In genomic region chr1:18956189-18957135, GRCh38 we compare ENCODE assay signal across 8 cellular contexts. TPM values are rescaled to one million over a fixed set of nuclear protein-coding genes. Genes with fewer than 3 reads are reported as not detected.
DNase-seq lines count a peak whose midpoint lies in the region; ATAC-seq lines count a peak whose summit lies in the region.

Gene IFFO2 (minus strand): TSS chr1:18956676. CDS start chr1:18956332, 344 bp downstream.

- H3K4me1 ChIP-seq in CD4-positive, CD25-positive, alpha-beta regulatory T cell (ENCODE audit: control insufficient read depth, insufficient read depth, low read length, poor library complexity, severe bottlenecking): peaks cover 53% of the 10 kb centered on the region
- H3K4me1 ChIP-seq in effector memory CD4-positive, alpha-beta T cell (ENCODE audit: control insufficient read depth, insufficient read depth, low read length, poor library complexity, severe bottlenecking): peaks cover 51% of the 10 kb centered on the region

- no peaks in the 10 kb centered on the region for H3K36me3 Mint-ChIP-seq in CD4-positive, CD25-positive, alpha-beta regulatory T cell
- no peaks in the 10 kb centered on the region for H3K36me3 Mint-ChIP-seq in memory B cell

- peaks cover 3% of the 10 kb centered on the region for H3K36me3 ChIP-seq in CD4-positive, CD25-positive, alpha-beta regulatory T cell (ENCODE audit: control insufficient read depth, insufficient read depth, low read length)
- no peaks in the 10 kb centered on the region for H3K36me3 ChIP-seq in effector memory CD4-positive, alpha-beta T cell (ENCODE audit: control insufficient read depth, insufficient read depth, low read length)

- peaks cover 11% of the 10 kb centered on the region for H3K27me3 Mint-ChIP-seq in CD4-positive, CD25-positive, alpha-beta regulatory T cell
- peaks cover 2% of the 10 kb centered on the region for H3K27me3 Mint-ChIP-seq in memory B cell

- peak; percentile 82 for ATAC-seq in CD4-positive, CD25-positive, alpha-beta regulatory T cell (ENCODE audit: low read depth in 2 of 2)
- ATAC-seq in GM19395 (IDR thresholded peaks at IDR 0.05; ENCODE audit: unreplicated experiment) (peak; percentile 67), HG03521 (IDR thresholded peaks at IDR 0.05; ENCODE audit: unreplicated experiment) (peak; percentile 76), memory B cell (ENCODE audit: low read depth) (peak; percentile 68)

- peak within 1 kb of the TSS; percentile 7 for H3K4me3 ChIP-seq in CD4-positive, CD25-positive, alpha-beta regulatory T cell (ENCODE audit: low read depth, low read length)
- peak within 1 kb of the TSS; percentile 83 for H3K4me3 ChIP-seq in effector memory CD4-positive, alpha-beta T cell (ENCODE audit: insufficient read depth, low read depth, low read length, poor library complexity, severe bottlenecking)

- H3K4me1 Mint-ChIP-seq in CD4-positive, CD25-positive, alpha-beta regulatory T cell: peaks cover 6 to 57% (median 44%) of the 10 kb centered on the region in 4 donors
- peaks cover 38% of the 10 kb centered on the region for H3K4me1 Mint-ChIP-seq in memory B cell

- peak; percentile 92 to 98 (median 97) for DNase-seq in CD4-positive, CD25-positive, alpha-beta regulatory T cell
- peak; percentile 86 for DNase-seq in NK-92 (lab: John Stamatoyannopoulos, UW; ENCODE audit: unreplicated experiment)
- DNase-seq in activated CD8-positive, alpha-beta memory T cell treated with anti-CD3 and anti-CD28 coated beads for 4 hours (ENCODE audit: low read depth in 2 of 2): peak; percentile 96 to 97
- DNase-seq in effector memory CD4-positive, alpha-beta T cell: peak; percentile 96 to 99 (median 98)
- DNase-seq in memory B cell (ENCODE audit: low spot score in 2 of 2): peak; percentile 99
- DNase-seq in stimulated activated CD4-positive, alpha-beta T cell treated with anti-CD3 and anti-CD28 coated beads, TNF-alpha, amount 100 ng/mL, for 48 hours (ENCODE audit: low read depth in 3 of 3): peak; percentile 95 to 100 (median 98)

- H3K9me3 Mint-ChIP-seq in CD4-positive, CD25-positive, alpha-beta regulatory T cell: no peaks in the 10 kb centered on the region
- no peaks in the 10 kb centered on the region for H3K9me3 Mint-ChIP-seq in memory B cell

- H3K4me3 Mint-ChIP-seq in CD4-positive, CD25-positive, alpha-beta regulatory T cell: peak within 1 kb of the TSS; percentile 93 to 98 (median 95)
- peak within 1 kb of the TSS; percentile 96 for H3K4me3 Mint-ChIP-seq in memory B cell

- peak within 1 kb of the TSS; percentile 98 for H3K27ac ChIP-seq in CD4-positive, CD25-positive, alpha-beta regulatory T cell (ENCODE audit: insufficient read depth, low read length, poor library complexity, severe bottlenecking)
- peak within 1 kb of the TSS; percentile 99 for H3K27ac ChIP-seq in effector memory CD4-positive, alpha-beta T cell (ENCODE audit: insufficient read depth, low read length, poor library complexity, severe bottlenecking)

- peak within 1 kb of the TSS; percentile 46 to 99 (median 57) for H3K27ac Mint-ChIP-seq in CD4-positive, CD25-positive, alpha-beta regulatory T cell
- peak within 1 kb of the TSS; percentile 100 for H3K27ac Mint-ChIP-seq in memory B cell

- H3K9me3 ChIP-seq in CD4-positive, CD25-positive, alpha-beta regulatory T cell (ENCODE audit: control insufficient read depth in 2 of 2, low read length in 2 of 2): no peaks in the 10 kb centered on the region
- H3K9me3 ChIP-seq in effector memory CD4-positive, alpha-beta T cell (ENCODE audit: control insufficient read depth, low read length): no peaks in the 10 kb centered on the region

- H3K27me3 ChIP-seq in CD4-positive, CD25-positive, alpha-beta regulatory T cell (ENCODE audit: control insufficient read depth, insufficient read depth, low read length): no peaks in the 10 kb centered on the region
- no peaks in the 10 kb centered on the region for H3K27me3 ChIP-seq in effector memory CD4-positive, alpha-beta T cell (replicated peaks; ENCODE audit: control insufficient read depth, insufficient read depth, low read length, poor library complexity, severe bottlenecking)

RNA-seq across cellular contexts. Expression of gene IFFO2, which starts in this region (rescaled TPM):
- total RNA-seq in CD4-positive, CD25-positive, alpha-beta regulatory T cell: 101 TPM
- 1 to 10 TPM; 1.4 to 4.7 (median 2.9) TPM for polyA plus RNA-seq in CD4-positive, CD25-positive, alpha-beta regulatory T cell

Comparison
In these comparisons a context has a peak if more than half of its experiments do, and no peak if none do; other contexts are left out.
1. Peak in every context shown above with its lines: DNase-seq, ATAC-seq, H3K4me3 ChIP-seq and H3K27ac ChIP-seq.